In the genomic region with DNA sequence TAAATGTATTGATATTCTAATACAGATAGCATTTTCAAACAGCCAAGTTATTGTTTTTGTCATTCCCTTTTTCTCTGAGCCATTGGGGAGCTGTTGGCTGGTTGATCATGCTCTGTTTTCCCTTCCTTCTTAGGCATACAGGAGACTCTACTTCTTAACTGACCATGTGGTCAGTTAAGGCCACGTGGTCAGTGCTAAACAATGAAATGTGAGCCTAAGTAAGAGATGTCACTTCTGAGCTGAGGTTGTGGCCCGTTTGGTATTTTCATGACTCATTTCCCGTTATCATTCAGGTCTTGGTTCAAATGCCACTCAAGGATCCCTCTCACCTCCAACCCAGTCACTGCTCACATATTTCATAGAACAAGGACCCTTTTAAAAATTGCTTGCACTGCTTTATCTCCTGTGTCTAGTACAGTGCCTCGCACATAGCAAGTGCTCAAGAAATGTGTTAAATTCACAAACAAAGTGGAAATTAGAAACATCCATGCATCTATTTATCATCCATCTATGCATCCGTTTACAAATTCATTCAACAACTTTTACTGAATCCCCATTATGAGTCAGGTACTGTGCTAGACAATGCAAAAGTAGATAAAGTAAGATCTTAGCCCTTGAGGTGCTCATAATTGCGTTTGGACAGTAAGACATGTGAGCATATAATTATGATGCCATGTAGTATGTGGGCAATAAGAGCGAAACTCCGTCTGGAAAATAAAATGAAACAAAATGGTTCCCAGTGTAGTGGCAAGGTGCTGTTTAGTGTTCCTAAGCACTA, we compare ENCODE assay signal across 9 cellular contexts. TPM values are rescaled to one million over a fixed set of nuclear protein-coding genes. Genes with fewer than 3 reads are reported as not detected.
DNase-seq lines count a peak whose midpoint lies in the region; ATAC-seq and TF ChIP-seq lines count a peak whose summit lies in the region.
"Had no signal": no experiment of that assay in that cellular context is flagged by ENCODE, and none has a peak within 500 bp of the region (broad histone marks: within the 10 kb centered on the region; RNA-seq: fewer than 3 reads in every experiment).

No MANE protein-coding gene starts in this region.

- no peaks in the 10 kb centered on the region for H3K27me3 Mint-ChIP-seq in effector memory CD8-positive, alpha-beta T cell

- no peak for TF ChIP-seq CTCF in omental fat pad (IDR thresholded peaks at IDR 0.05)

- peaks cover 15 to 18% of the 10 kb centered on the region in 2 donors for H3K4me1 Mint-ChIP-seq in effector memory CD8-positive, alpha-beta T cell (ENCODE audit: low read depth in 2 of 2)

- H3K4me3 Mint-ChIP-seq in effector memory CD8-positive, alpha-beta T cell, result peak overlapping the region in 1 of 2 donors; percentile 6

- peak; percentile 10 for DNase-seq in stimulated activated CD4-positive, alpha-beta T cell treated with anti-CD3 and anti-CD28 coated beads, Interleukin-4, amount 100 ng/mL, for 24 hours
- DNase-seq in stimulated activated CD4-positive, alpha-beta T cell treated with anti-CD3 and anti-CD28 coated beads, Interleukin-12 subunit alpha, Interleukin-12 subunit beta, amount 100 ng/mL, for 4 hours, result no peak
- DNase-seq in MG63 (peak; percentile 8), C1 segment of cervical spinal cord (lab: John Stamatoyannopoulos, UW) (no peak), omental fat pad (ENCODE audit: low spot score) (no peak), cerebellar cortex (ENCODE audit: low spot score) (no peak), cerebellar nuclear complex (lab: John Stamatoyannopoulos, UW) (no peak)
- no peak for DNase-seq in effector memory CD8-positive, alpha-beta T cell
- DNase-seq: T-helper 9 cell had no signal

- H3K27me3 ChIP-seq in MG63, result no peaks in the 10 kb centered on the region

- peak overlapping the region; percentile 5 to 71 for H3K27ac Mint-ChIP-seq in effector memory CD8-positive, alpha-beta T cell

- H3K4me3 ChIP-seq in MG63, result no peak overlapping the region

- no peaks in the 10 kb centered on the region for H3K9me3 ChIP-seq in MG63

- no peaks in the 10 kb centered on the region for H3K36me3 Mint-ChIP-seq in effector memory CD8-positive, alpha-beta T cell (ENCODE audit: insufficient read depth)

- ATAC-seq in effector memory CD8-positive, alpha-beta T cell (replicated peaks), result peak; percentile 82
- ATAC-seq in omental fat pad (ENCODE audit: low FRiP score), result no peak

- no peaks in the 10 kb centered on the region for H3K36me3 ChIP-seq in MG63

- no peaks in the 10 kb centered on the region for H3K9me3 Mint-ChIP-seq in effector memory CD8-positive, alpha-beta T cell

RNA-seq across cellular contexts. Expression of a gene that starts 50.7 kb away (rescaled TPM):
- total RNA-seq in MG63 (2014; rRNA removed; shearing (Covaris generic); ENCODE audit: low replicate concordance), result 66.1 and 70.6 TPM in 2 replicates
- total RNA-seq in omental fat pad, result 10 to 100 TPM; 36.8 to 87.0 (median 61.0) TPM

Comparison
In these comparisons a context has a peak if more than half of its experiments do, and no peak if none do; other contexts are left out.
1. DNase-seq: peak in stimulated activated CD4-positive, alpha-beta T cell treated with anti-CD3 and anti-CD28 coated beads, Interleukin-4, amount 100 ng/mL, for 24 hours (single experiment) and MG63 (single experiment); none in stimulated activated CD4-positive, alpha-beta T cell treated with anti-CD3 and anti-CD28 coated beads, Interleukin-12 subunit alpha, Interleukin-12 subunit beta, amount 100 ng/mL, for 4 hours (single experiment), effector memory CD8-positive, alpha-beta T cell (0 of 3), C1 segment of cervical spinal cord (0 of 14), omental fat pad (single experiment), cerebellar cortex (single experiment) and cerebellar nuclear complex (0 of 2).